Comparison of ENCODE assay signal across 8 cellular contexts in genomic region chr12:125183187-125184067, GRCh38. TPM values are rescaled to one million over a fixed set of nuclear protein-coding genes. Genes with fewer than 3 reads are reported as not detected.
DNase-seq lines count a peak whose midpoint lies in the region; ATAC-seq and TF ChIP-seq lines count a peak whose summit lies in the region.

No MANE protein-coding gene starts in this region.

- POLR2A ChIA-PET in GM10248 (lab: Yijun Ruan, JAX) = no interaction called here

- peak; percentile 61 to 77 for ATAC-seq in right cardiac atrium
- peak; percentile 86 for ATAC-seq in sciatic nerve

- no peak overlapping the region for H3K27ac ChIP-seq in adrenal gland
- no peak overlapping the region for H3K27ac ChIP-seq in right cardiac atrium (ENCODE audit: low read length)

- H3K36me3 ChIP-seq in adrenal gland (replicated peaks in 1 of 2) = no peaks in the 10 kb centered on the region

- intact Hi-C loops in adrenal gland (cut with DNase I) = loop anchor here (5.0 to 10.0 kb wide), 3 partner anchors 219 to 1689 kb away; no protein-coding TSS in a partner anchor
- intact Hi-C loops in right cardiac atrium (cut with DNase I) = loop anchor here in 2 of 4 donors (5.0 to 10.0 kb wide), 3 partner anchors 219 to 1691 kb away; no protein-coding TSS in a partner anchor
- intact Hi-C loops in sciatic nerve (cut with DNase I) = no loop called here

- CTCF ChIA-PET in GM10248 (lab: Yijun Ruan, JAX) = interaction anchor here (0.6 to 5.1 kb wide), 31 partner anchors 10 to 1691 kb away, joined by 3 to 21 read pairs (median 3); no protein-coding TSS in a partner anchor

- TF ChIP-seq CTCF in GM10248 (IDR thresholded peaks at IDR 0.05; ENCODE audit: control extremely low read depth, extremely low read depth, low read depth, missing control alignments) = peak; percentile 100
- peak; percentile 94 to 100 (median 98) for TF ChIP-seq CTCF in adrenal gland (IDR thresholded peaks at IDR 0.05)

- WGBS in adrenal gland, 4 donors = 7 to 19% (median 7%) methylated on average over 9 to 27 of the region's 27 CpGs
- 3% methylated on average over 27 of the region's 27 CpGs for WGBS in right cardiac atrium

- no peak for TF ChIP-seq POLR2A in adrenal gland (IDR thresholded peaks at IDR 0.05)

- peaks cover 26% of the 10 kb centered on the region for H3K27me3 ChIP-seq in adrenal gland
- no peaks in the 10 kb centered on the region for H3K27me3 ChIP-seq in right cardiac atrium (ENCODE audit: control insufficient read depth, insufficient read depth)

- DNase-seq in GM10248 (ENCODE audit: extremely low spot score) (peak; percentile 90), H4 (ENCODE audit: low spot score) (peak; percentile 80), M059J (ENCODE audit: low read depth) (peak; percentile 62), SW 1271 (lab: John Stamatoyannopoulos, UW) (peak; percentile 37 to 53), adrenal gland (peak; percentile 58 to 80 (median 77)), right cardiac atrium (peak; percentile 75 to 89 (median 87)), sciatic nerve (ENCODE audit: low spot score) (peak; percentile 89), GF-D8 (lab: John Stamatoyannopoulos, UW) (no peak)

- peaks cover 0 to 8% of the 10 kb centered on the region in 2 donors for H3K4me1 ChIP-seq in adrenal gland (replicated peaks in 1 of 2)
- no peaks in the 10 kb centered on the region for H3K4me1 ChIP-seq in right cardiac atrium (ENCODE audit: control insufficient read depth, insufficient read depth, low read length)

- no peaks in the 10 kb centered on the region for H3K9me3 ChIP-seq in adrenal gland (replicated peaks in 1 of 3)
- H3K9me3 ChIP-seq in right cardiac atrium (ENCODE audit: control insufficient read depth, low read length) = no peaks in the 10 kb centered on the region

- no peak overlapping the region for H3K4me3 ChIP-seq in adrenal gland
- no peak overlapping the region for H3K4me3 ChIP-seq in right cardiac atrium (ENCODE audit: low read length)

RNA-seq across cellular contexts. Expression of gene TMEM132B, which starts 2.8 kb away (rescaled TPM):
- total RNA-seq in H4 (2014; rRNA removed; shearing (Covaris generic)) = 3.2 and 6.6 TPM in 2 replicates
- 0.02 TPM in 1 of 2 replicates, not detected in the other for total RNA-seq in M059J (2014; rRNA removed; shearing (Covaris generic))
- total RNA-seq in adrenal gland = under 1 TPM in 5 of 8 donors, not detected in 3; 0.14 to 0.84 (median 0.25) TPM
- polyA plus RNA-seq in adrenal gland = under 1 TPM; 0.08 to 0.20 (median 0.09) TPM
- 10 to 100 TPM in 3 of 4 donors, 1 to 10 TPM in 1; 8.5 to 14.3 (median 11.8) TPM for total RNA-seq in right cardiac atrium
- 1.4 TPM for polyA plus RNA-seq in right cardiac atrium
- total RNA-seq in sciatic nerve = 19.4 TPM
